28 cellular contexts compared by ENCODE assay signal in genomic region chr12:44581642-44582242, GRCh38.
DNase-seq lines count a peak whose midpoint lies in the region; ATAC-seq and TF ChIP-seq lines count a peak whose summit lies in the region.
"Had no signal": no experiment of that assay in that cellular context is flagged by ENCODE, and none has a peak within 500 bp of the region (broad histone marks: within the 10 kb centered on the region; RNA-seq: fewer than 3 reads in every experiment).

No MANE protein-coding gene starts in this region.

- no peaks in the 10 kb centered on the region for H3K27me3 ChIP-seq in HUES6 (ENCODE audit: control insufficient read depth, insufficient read depth, low read length)
- H3K27me3 ChIP-seq: dorsolateral prefrontal cortex, sigmoid colon, transverse colon had no signal

- H3K9me3 Mint-ChIP-seq in effector memory CD8-positive, alpha-beta T cell, result no peaks in the 10 kb centered on the region
- H3K9me3 Mint-ChIP-seq: activated T-cell treated with anti-CD3 and anti-CD28 coated beads, Interleukin-2, amount 50 U/mL, for 72 hours had no signal

- H3K9me3 ChIP-seq in HUES6 (ENCODE audit: control insufficient read depth, insufficient read depth, low read depth, low read length) (no peaks in the 10 kb centered on the region), mucosa of descending colon (no peaks in the 10 kb centered on the region)
- H3K9me3 ChIP-seq: A549, prostate gland, sigmoid colon, transverse colon had no signal

- H3K4me3 ChIP-seq in HUES6 (ENCODE audit: low read depth, low read length), result no peak overlapping the region; the same call in 1 of the 2 replicates
- H3K4me3 ChIP-seq in mucosa of descending colon, result no peak overlapping the region
- H3K4me3 ChIP-seq: A549, dorsolateral prefrontal cortex, PC-9, prostate gland, sigmoid colon, transverse colon had no signal

- H3K4me3 Mint-ChIP-seq in effector memory CD8-positive, alpha-beta T cell, result no peak overlapping the region
- H3K4me3 Mint-ChIP-seq: activated T-cell treated with anti-CD3 and anti-CD28 coated beads, Interleukin-2, amount 50 U/mL, for 72 hours; CD4-positive, alpha-beta T cell; T-helper 1 cell treated with Interleukin-12 subunit alpha and Interleukin-12 subunit beta and Interleukin-4 antibody, amounts not matched to agents 30 μg/mL and 1 μg/mL, for 36 hours had no signal

- peaks cover 6% of the 10 kb centered on the region for H3K36me3 Mint-ChIP-seq in effector memory CD8-positive, alpha-beta T cell (ENCODE audit: insufficient read depth)

- no peak overlapping the region for H3K27ac Mint-ChIP-seq in effector memory CD8-positive, alpha-beta T cell
- H3K27ac Mint-ChIP-seq: activated T-cell treated with anti-CD3 and anti-CD28 coated beads, Interleukin-2, amount 50 U/mL, for 72 hours; CD4-positive, alpha-beta T cell; T-helper 1 cell treated with Interleukin-12 subunit alpha and Interleukin-12 subunit beta and Interleukin-4 antibody, amounts not matched to agents 30 μg/mL and 1 μg/mL, for 36 hours had no signal

- in situ Hi-C loops in Caki2 (cut with HindIII; ENCODE audit: low pct_unique_long_range_greater_than_20kb, low sequenced_read_pairs), result no loop called here

- peak overlapping the region; percentile 91 for H3K27ac ChIP-seq in HUES6 (ENCODE audit: low read depth, low read length)
- H3K27ac ChIP-seq: A549, dorsolateral prefrontal cortex, PC-9, prostate gland, sigmoid colon, transverse colon had no signal

- H3K36me3 ChIP-seq in HUES6 (ENCODE audit: control insufficient read depth, insufficient read depth, low read length), result no peaks in the 10 kb centered on the region
- H3K36me3 ChIP-seq in mucosa of descending colon (ENCODE audit: low read depth), result no peaks in the 10 kb centered on the region
- H3K36me3 ChIP-seq: prostate gland, sigmoid colon, transverse colon had no signal

- no peak for ATAC-seq in HG03520 (IDR thresholded peaks at IDR 0.05; ENCODE audit: unreplicated experiment)
- no peak for ATAC-seq in effector memory CD8-positive, alpha-beta T cell (replicated peaks)
- ATAC-seq in mucosa of descending colon, result no peak
- ATAC-seq: A549, Right ventricle myocardium inferior, SK-N-SH treated with all-trans-retinoic acid at 6 μM for 48 hours had no signal

- peak overlapping the region; percentile 24 for H3K9ac ChIP-seq in HUES6 (ENCODE audit: low read length)

- H3K27me3 Mint-ChIP-seq in effector memory CD8-positive, alpha-beta T cell, result no peaks in the 10 kb centered on the region
- H3K27me3 Mint-ChIP-seq: CD4-positive, alpha-beta T cell had no signal

- intact Hi-C loops in mucosa of descending colon (cut with DNase I, micrococcal nuclease), result no loop called here

- H3K4me1 ChIP-seq in HUES6 (ENCODE audit: control insufficient read depth, insufficient read depth, low read length) (peaks cover 52% of the 10 kb centered on the region), mucosa of descending colon (ENCODE audit: low read depth) (no peaks in the 10 kb centered on the region)
- H3K4me1 ChIP-seq: A549, prostate gland, sigmoid colon, transverse colon had no signal

- no peak for TF ChIP-seq CTCF in mucosa of descending colon (IDR thresholded peaks at IDR 0.05)

- H3K4me1 Mint-ChIP-seq in effector memory CD8-positive, alpha-beta T cell (ENCODE audit: low read depth in 2 of 2), result no peaks in the 10 kb centered on the region

- DNase-seq in Caki2 (ENCODE audit: low read depth) (peak; percentile 32), astrocyte of the hippocampus (ENCODE audit: low read depth, low spot score) (peak; percentile 55), kidney glomerular epithelial cell (lab: John Stamatoyannopoulos, UW) (peak; percentile 2), NCI-H524 treated with DMSO at 0.1 percent for 48 hours (lab: John Stamatoyannopoulos, UW) (no peak), mucosa of descending colon (no peak)
- DNase-seq in effector memory CD8-positive, alpha-beta T cell, result no peak
- DNase-seq: activated CD4-positive, alpha-beta T cell treated with anti-CD3 and anti-CD28 coated beads, Interleukin-2, amount 50 U/mL, for 1 hour; activated CD4-positive, CD25-positive, alpha-beta regulatory T cell; activated naive CD4-positive, alpha-beta T cell; activated T-cell treated with anti-CD3 and anti-CD28 coated beads, Interleukin-2, amount 50 U/mL, for 72 hours; CD4-positive, alpha-beta T cell; dorsolateral prefrontal cortex; hypothalamus; NCI-H1105 treated with DMSO at 0.1 percent for 48 hours; NCI-H1930; NCI-H524; nucleus accumbens; PC-9; sigmoid colon; stimulated activated CD4-positive, alpha-beta T cell treated with anti-CD3 and anti-CD28 coated beads, Interleukin-4, amount 100 ng/mL, for 24 hours; transverse colon had no signal

Comparison
In these comparisons a context has a peak if more than half of its experiments do, and no peak if none do; other contexts are left out.
1. DNase-seq: peak in Caki2 (single experiment), astrocyte of the hippocampus (single experiment) and kidney glomerular epithelial cell (single experiment); none in NCI-H524 treated with DMSO at 0.1 percent for 48 hours (single experiment), effector memory CD8-positive, alpha-beta T cell (0 of 3) and mucosa of descending colon (0 of 3).